In genomic region chr6:7246401-7247178, GRCh38 we compare ENCODE assay signal across 15 cellular contexts.
DNase-seq lines count a peak whose midpoint lies in the region; ATAC-seq, FAIRE-seq and TF ChIP-seq lines count a peak whose summit lies in the region.
"Had no signal": no experiment of that assay in that cellular context is flagged by ENCODE, and none has a peak within 500 bp of the region (broad histone marks: within the 10 kb centered on the region; RNA-seq: fewer than 3 reads in every experiment).

No MANE protein-coding gene starts in this region.

- CTCF ChIA-PET in H1 (lab: Charles Lee; ENCODE audit: partially characterized antibody): interaction anchor here (0.5 to 5.7 kb wide), 30 partner anchors 10 to 572 kb away, joined by 3 to 55 read pairs (median 4); no protein-coding TSS in a partner anchor

- H3K9me3 ChIP-seq in H1 (ENCODE audit: insufficient read depth in 2 of 2, low read depth in 1 of 2, low read length in 1 of 2): no peaks in the 10 kb centered on the region
- no peaks in the 10 kb centered on the region for H3K9me3 ChIP-seq in kidney (ENCODE audit: control insufficient read depth in 1 of 2, low read length in 2 of 2)
- H3K9me3 ChIP-seq: A549, MG63 had no signal

- no peak overlapping the region for H3K4me2 ChIP-seq in H1 (ENCODE audit: insufficient read depth in 1 of 2, low read depth in 2 of 2, low read length in 2 of 2)
- H3K4me2 ChIP-seq: A549 had no signal

- H3K56ac ChIP-seq in H1 (replicated peaks; ENCODE audit: insufficient read length, low read depth, low read length): no peak overlapping the region

- no peak overlapping the region for H4K5ac ChIP-seq in H1 (ENCODE audit: insufficient read length, low read depth, low read length)

- H3K4me1 ChIP-seq in H1 (replicated peaks in 1 of 4; ENCODE audit: control insufficient read depth in 3 of 4, insufficient read depth in 4 of 4, low read length in 3 of 4) (peaks cover 9 to 16% (median 13%) of the 10 kb centered on the region in 4 experiments), kidney (ENCODE audit: control insufficient read depth in 1 of 2, insufficient read depth in 1 of 2, low read depth in 1 of 2, low read length in 2 of 2) (peaks cover 11 to 12% of the 10 kb centered on the region in 2 donors)

- H3K18ac ChIP-seq in H1 (ENCODE audit: extremely low read depth, low read length): no peak overlapping the region

- H3K23ac ChIP-seq in H1 (ENCODE audit: insufficient read length): no peak overlapping the region

- H2AK5ac ChIP-seq in H1 (ENCODE audit: low read depth, low read length): no peak overlapping the region

- FAIRE-seq in H1 (lab: Jason Lieb, UNC): no peak
- FAIRE-seq in kidney (lab: Jason Lieb, UNC): no peak
- FAIRE-seq: A549 had no signal

- POLR2A ChIA-PET in H1 (lab: Charles Lee; ENCODE audit: partially characterized antibody): interaction anchor here (0.5 to 1.2 kb wide), 4 partner anchors 15 to 390 kb away, joined by 3 to 4 read pairs (median 3); no protein-coding TSS in a partner anchor

- peak overlapping the region in 1 of 7 donors; percentile 25 for H3K27ac Mint-ChIP-seq in CD14-positive monocyte
- no peak overlapping the region for H3K27ac Mint-ChIP-seq in HFFc6
- no peak overlapping the region for H3K27ac Mint-ChIP-seq in natural killer cell

- H2BK5ac ChIP-seq in H1 (ENCODE audit: low read depth, low read length): no peak overlapping the region

- no peak overlapping the region for H4K8ac ChIP-seq in H1 (ENCODE audit: extremely low read depth, insufficient read depth, low read length)

- H3K79me2 ChIP-seq in H1 (ENCODE audit: control insufficient read depth in 1 of 2, insufficient read depth in 2 of 2, low read length in 2 of 2): no peaks in the 10 kb centered on the region

- 93% methylated on average over 69 of the region's 71 CpGs; no CpG with 5 or more reads in 1 of the 2 experiments for WGBS in H1 (ENCODE audit: extremely low coverage in 1 of 2, insufficient coverage in 1 of 2, insufficient read length in 1 of 2, insufficient replicate concordance in 2 of 2, low coverage in 1 of 2, low lambda C conversion rate in 2 of 2, missing lambda C conversion rate in 1 of 2), 2 experiments

- H4K91ac ChIP-seq in H1 (replicated peaks; ENCODE audit: insufficient read length, low read length): no peak overlapping the region

- peaks cover 2 to 5% of the 10 kb centered on the region in 2 experiments for H4K20me1 ChIP-seq in H1 (replicated peaks in 1 of 2; ENCODE audit: control insufficient read depth in 1 of 2, insufficient read depth in 2 of 2, low read length in 2 of 2)

- DNase-seq in CD14-positive monocyte (ENCODE audit: low spot score) (peak; percentile 38), HFFc6 (no peak), H1 (ENCODE audit: low read depth in 1 of 2, low spot score in 2 of 2) (peak in 1 of 2 experiments; percentile 79), kidney (peak; percentile 76), natural killer cell (no peak)
- DNase-seq in stimulated activated CD4-positive, alpha-beta T cell treated with anti-CD3 and anti-CD28 coated beads, Interleukin-15, amount 100 ng/mL, for 24 hours: no peak
- DNase-seq: C1 segment of cervical spinal cord, DMS153, MG63, NCI-H1092 treated with DMSO at 0.1 percent for 48 hours, NCI-H226, NCI-H524 treated with DMSO at 0.1 percent for 48 hours had no signal

- intact Hi-C loops in CD14-positive monocyte (cut with micrococcal nuclease): loop anchor here (10.0 kb wide), 3 partner anchors 462 to 572 kb away; no protein-coding TSS in a partner anchor
- intact Hi-C loops in kidney (cut with DNase I): no loop called here
- intact Hi-C loops in natural killer cell (cut with micrococcal nuclease): no loop called here

- H3K36me3 ChIP-seq in H1 (ENCODE audit: control insufficient read depth in 2 of 4, insufficient read depth in 4 of 4, low read length in 3 of 4) (peaks cover 6 to 17% (median 13%) of the 10 kb centered on the region in 4 experiments; a peak in 7 of 8 replicates), kidney (ENCODE audit: control insufficient read depth in 1 of 2, insufficient read depth in 2 of 2, low read length in 2 of 2) (peaks cover 14 to 23% of the 10 kb centered on the region in 2 donors)

- no peaks in the 10 kb centered on the region for H3K9me3 Mint-ChIP-seq in CD14-positive monocyte
- H3K9me3 Mint-ChIP-seq in HFFc6: no peaks in the 10 kb centered on the region
- H3K9me3 Mint-ChIP-seq in natural killer cell: no peaks in the 10 kb centered on the region

- peak; percentile 15 to 38; a peak in 1 of 4 replicates for TF ChIP-seq RAD21 in H1 (IDR thresholded peaks at IDR 0.05 in 1 of 2, conservative IDR thresholded peaks at IDR 0.05 in 1 of 2; ENCODE audit: low read depth in 2 of 2, low read length in 2 of 2)

- no peak for TF ChIP-seq POLR2A in H1 (IDR thresholded peaks at IDR 0.05; ENCODE audit: control extremely low read depth in 1 of 2, low read depth in 2 of 2, low read length in 2 of 2)

- peaks cover 29% of the 10 kb centered on the region for H3K4me1 Mint-ChIP-seq in CD14-positive monocyte
- H3K4me1 Mint-ChIP-seq in HFFc6 (ENCODE audit: low read depth): peaks cover 51% of the 10 kb centered on the region
- H3K4me1 Mint-ChIP-seq in natural killer cell: peaks cover 8 to 18% of the 10 kb centered on the region in 2 donors

- H3K36me3 Mint-ChIP-seq in CD14-positive monocyte (peaks cover 63 to 72% of the 10 kb centered on the region in 2 donors), HFFc6 (ENCODE audit: low read depth) (peaks cover 8% of the 10 kb centered on the region; the same call in 1 of the 2 replicates), natural killer cell (peaks cover 9% of the 10 kb centered on the region)

- TF ChIP-seq CTCF in CD14-positive monocyte (IDR thresholded peaks at IDR 0.05) (no peak), HFFc6 (IDR thresholded peaks at IDR 0.05) (peak; percentile 30; the same call in 1 of the 2 replicates), H1 (IDR thresholded peaks at IDR 0.05; ENCODE audit: control extremely low read depth in 1 of 3, insufficient read depth in 1 of 3, low read depth in 1 of 3, low read length in 3 of 3) (peak; percentile 46 to 65 (median 56); a peak in 3 of 4 replicates), kidney (IDR thresholded peaks at IDR 0.05; ENCODE audit: borderline replicate concordance, extremely low read depth, insufficient read depth) (no peak), natural killer cell (IDR thresholded peaks at IDR 0.05) (no peak)

- H3K14ac ChIP-seq in H1 (ENCODE audit: insufficient read length): no peak overlapping the region

- no peak overlapping the region for H3K9ac ChIP-seq in H1 (replicated peaks in 1 of 4; ENCODE audit: extremely low read depth in 1 of 4, low read depth in 3 of 4, low read length in 3 of 4)
- no peak overlapping the region for H3K9ac ChIP-seq in kidney (ENCODE audit: low read length in 2 of 2)

- no peak for TF ChIP-seq EP300 in H1 (IDR thresholded peaks at IDR 0.05; ENCODE audit: borderline replicate concordance in 1 of 2, low read depth in 2 of 2, low read length in 2 of 2)

- no peaks in the 10 kb centered on the region for H3K27me3 ChIP-seq in H1 (replicated peaks in 1 of 4; ENCODE audit: control insufficient read depth in 3 of 4, extremely low read depth in 1 of 4, insufficient read depth in 3 of 4, low read length in 3 of 4)
- H3K27me3 ChIP-seq: MG63 had no signal

- H3K27ac ChIP-seq in H1 (ENCODE audit: low read depth, low read length) (no peak overlapping the region), kidney (ENCODE audit: low read depth in 2 of 2, low read length in 2 of 2) (no peak overlapping the region)
- H3K27ac ChIP-seq: A549 had no signal

- H3K4me3 ChIP-seq in H1 (ENCODE audit: extremely low read depth in 1 of 4, insufficient read depth in 2 of 4, low read depth in 3 of 4, low read length in 4 of 4): no peak overlapping the region
- no peak overlapping the region for H3K4me3 ChIP-seq in kidney (ENCODE audit: low read length in 2 of 2)
- H3K4me3 ChIP-seq: A549, MG63 had no signal

- H3K4me3 Mint-ChIP-seq in CD14-positive monocyte: no peak overlapping the region
- H3K4me3 Mint-ChIP-seq in HFFc6: no peak overlapping the region; the same call in 1 of the 2 replicates
- H3K4me3 Mint-ChIP-seq in natural killer cell: no peak overlapping the region

- H3K4ac ChIP-seq in H1 (replicated peaks; ENCODE audit: insufficient read length, low read depth, low read length): no peak overlapping the region

- H2BK20ac ChIP-seq in H1 (ENCODE audit: low read length): no peak overlapping the region

- no peak overlapping the region for H2BK12ac ChIP-seq in H1 (ENCODE audit: low read depth, low read length)

- no peaks in the 10 kb centered on the region for H3K23me2 ChIP-seq in H1 (ENCODE audit: low read depth, low read length)

- no peak overlapping the region for H2BK120ac ChIP-seq in H1 (replicated peaks; ENCODE audit: low read depth, low read length)

- H3K27me3 Mint-ChIP-seq in CD14-positive monocyte (ENCODE audit: low read depth in 3 of 3) (peaks cover 0 to 3% (median 0%) of the 10 kb centered on the region in 3 donors), HFFc6 (ENCODE audit: insufficient read depth) (no peaks in the 10 kb centered on the region; the same call in 1 of the 2 replicates), natural killer cell (ENCODE audit: low read depth in 2 of 2) (no peaks in the 10 kb centered on the region)

- H2AFZ ChIP-seq in H1 (ENCODE audit: low read length): no peak overlapping the region

- ATAC-seq in GM19463 (IDR thresholded peaks at IDR 0.05; ENCODE audit: unreplicated experiment) (no peak), natural killer cell (no peak), HG03342 (IDR thresholded peaks at IDR 0.05; ENCODE audit: unreplicated experiment) (no peak)
- ATAC-seq: A549 had no signal

- H3K79me1 ChIP-seq in H1 (ENCODE audit: low read depth, low read length): no peaks in the 10 kb centered on the region

- no peak overlapping the region for H2BK15ac ChIP-seq in H1 (ENCODE audit: low read length)

TF ChIP-seq in H1, 55 proteins besides CTCF, POLR2A, EP300 and RAD21 (continues in another document):
- TF ChIP-seq POU5F1 (IDR thresholded peaks at IDR 0.05; ENCODE audit: low read depth, low read length) (no peak), HDAC6 (IDR thresholded peaks at IDR 0.05; ENCODE audit: low read depth, low read length) (no peak), SIN3A (conservative IDR thresholded peaks at IDR 0.05 in 1 of 2, IDR thresholded peaks at IDR 0.05 in 1 of 2; ENCODE audit: low read depth in 1 of 2, low read length in 2 of 2) (no peak), CEBPB (IDR thresholded peaks at IDR 0.05; ENCODE audit: low read depth, low read length) (no peak), TAF7 (optimal IDR thresholded peaks at IDR 0.05; ENCODE audit: borderline replicate concordance, low read depth, low read length) (no peak), SP4 (IDR thresholded peaks at IDR 0.05; ENCODE audit: low read length) (no peak), BCL11A (IDR thresholded peaks at IDR 0.05; ENCODE audit: low read depth in 2 of 2, low read length in 2 of 2) (no peak), E2F6 (IDR thresholded peaks at IDR 0.05) (no peak)

Comparison
In these comparisons a context has a peak if more than half of its experiments do, and no peak if none do; other contexts are left out.
1. DNase-seq: peak in CD14-positive monocyte (single experiment) and kidney (single experiment); none in HFFc6 (single experiment), natural killer cell (single experiment) and stimulated activated CD4-positive, alpha-beta T cell treated with anti-CD3 and anti-CD28 coated beads, Interleukin-15, amount 100 ng/mL, for 24 hours (single experiment).
2. CTCF ChIP-seq: peak in HFFc6 (single experiment) and H1 (3 of 3); none in CD14-positive monocyte (single experiment), kidney (single experiment) and natural killer cell (single experiment).
3. intact Hi-C loops: an anchor here in CD14-positive monocyte (10.0 kb wide); none called in kidney and natural killer cell.